In genomic region chr2:38750011-38750792, GRCh38 we compare ENCODE assay signal across 8 cellular contexts. TPM values are rescaled to one million over a fixed set of nuclear protein-coding genes. Genes with fewer than 3 reads are reported as not detected.
DNase-seq lines count a peak whose midpoint lies in the region; ATAC-seq and TF ChIP-seq lines count a peak whose summit lies in the region.

No MANE protein-coding gene starts in this region.

- H3K4me3 Mint-ChIP-seq in activated naive CD4-positive, alpha-beta T cell treated with anti-CD3 and anti-CD28 coated beads, Interleukin-2, amount 10 ng/mL, durations not matched to agents 7 days and 5 days: peak overlapping the region; percentile 98

- no peaks in the 10 kb centered on the region for H3F3A ChIP-seq in PC-3 (ENCODE audit: low read length, unreplicated experiment)

- H2AFZ ChIP-seq in PC-3 (ENCODE audit: low read length): no peak overlapping the region

- TF ChIP-seq CTCF in PC-3 (conservative IDR thresholded peaks at IDR 0.05; ENCODE audit: low read depth, low read length) (no peak), cardiac muscle cell (IDR thresholded peaks at IDR 0.05; ENCODE audit: low read depth, low read length) (no peak), vagina (IDR thresholded peaks at IDR 0.05) (no peak)

- peaks cover 60% of the 10 kb centered on the region for H3K79me2 ChIP-seq in PC-3 (ENCODE audit: low read length)

- intact Hi-C loops in PC-3 (cut with micrococcal nuclease) (loop anchor here (5.0 kb wide), 1 partner anchor 373 kb away; the partner anchor contains the start of gene ATL2), vagina (cut with DNase I) (no loop called here)

- CTCF ChIA-PET in PC-3 (lab: Charles Lee): no interaction called here
- CTCF ChIA-PET in activated naive CD4-positive, alpha-beta T cell treated with anti-CD3 and anti-CD28 coated beads, Interleukin-2, amount 10 ng/mL, durations not matched to agents 7 days and 5 days (lab: Charles Lee): interaction anchor here (1.6 kb wide), 1 partner anchor 9 kb away, joined by 13 read pairs; no protein-coding TSS in a partner anchor

- H3K36me3 Mint-ChIP-seq in activated naive CD4-positive, alpha-beta T cell treated with anti-CD3 and anti-CD28 coated beads, Interleukin-2, amount 10 ng/mL, durations not matched to agents 7 days and 5 days: peaks cover 53% of the 10 kb centered on the region

- no TSS peak for BruUV-seq in PC-3 (replicated peaks; lab: Mats Ljungman, UMichigan)

- peak overlapping the region; percentile 99 for H3K27ac Mint-ChIP-seq in activated naive CD4-positive, alpha-beta T cell treated with anti-CD3 and anti-CD28 coated beads, Interleukin-2, amount 10 ng/mL, durations not matched to agents 7 days and 5 days

- peak overlapping the region; percentile 94 for H3K9ac ChIP-seq in PC-3 (ENCODE audit: low read length)

- no peaks in the 10 kb centered on the region for H3K9me2 ChIP-seq in PC-3 (replicated peaks; ENCODE audit: low read length)

- H3K27me3 ChIP-seq in PC-3 (ENCODE audit: low read length): no peaks in the 10 kb centered on the region
- H3K27me3 ChIP-seq in cardiac muscle cell: no peaks in the 10 kb centered on the region
- no peaks in the 10 kb centered on the region for H3K27me3 ChIP-seq in vagina

- H3K36me3 ChIP-seq in PC-3 (ENCODE audit: low read depth, low read length) (peaks cover 50% of the 10 kb centered on the region), cardiac muscle cell (peaks cover 43% of the 10 kb centered on the region), vagina (peaks cover 0 to 42% of the 10 kb centered on the region in 2 donors)

- H3K27me3 Mint-ChIP-seq in activated naive CD4-positive, alpha-beta T cell treated with anti-CD3 and anti-CD28 coated beads, Interleukin-2, amount 10 ng/mL, durations not matched to agents 7 days and 5 days: peaks cover 4% of the 10 kb centered on the region

- DNase-seq in NCI-H2029 (lab: John Stamatoyannopoulos, UW): peak; percentile 9
- no peak for DNase-seq in NCI-H2029 treated with DMSO at 0.1 percent for 48 hours (lab: John Stamatoyannopoulos, UW)
- DNase-seq in PC-3: peak; percentile 43
- DNase-seq in activated naive CD4-positive, alpha-beta T cell treated with anti-CD3 and anti-CD28 coated beads, Interleukin-2, amount 10 ng/mL, durations not matched to agents 7 days and 5 days: peak; percentile 65
- peak; percentile 47 to 56 for DNase-seq in cardiac muscle cell (ENCODE audit: low read depth in 1 of 2, low spot score in 1 of 2)
- peak; percentile 33 for DNase-seq in pons (ENCODE audit: low spot score)
- DNase-seq in vagina (ENCODE audit: extremely low spot score in 2 of 2): no peak

- no peaks in the 10 kb centered on the region for H3K9me3 Mint-ChIP-seq in activated naive CD4-positive, alpha-beta T cell treated with anti-CD3 and anti-CD28 coated beads, Interleukin-2, amount 10 ng/mL, durations not matched to agents 7 days and 5 days

- H3K27ac ChIP-seq in PC-3 (ENCODE audit: low read length) (peak overlapping the region; percentile 68), cardiac muscle cell (peak overlapping the region; percentile 81), vagina (peak overlapping the region; percentile 99)

- H3K4me3 ChIP-seq in PC-3 (ENCODE audit: low read length) (peak overlapping the region; percentile 98), cardiac muscle cell (peak overlapping the region; percentile 93), vagina (peak overlapping the region; percentile 88 to 97)

- ATAC-seq in HG02642 (IDR thresholded peaks at IDR 0.05; ENCODE audit: poor library complexity, unreplicated experiment) (peak; percentile 40), PC-3 (peak; percentile 49)

- POLR2A ChIA-PET in PC-3 (lab: Charles Lee; ENCODE audit: unreplicated experiment): interaction anchor here (0.6 to 1.5 kb wide), 4 partner anchors 17 to 58 kb away, joined by 3 to 18 read pairs (median 4); no protein-coding TSS in a partner anchor

- peak in 1 of 2 donors; percentile 88 for TF ChIP-seq POLR2A in vagina (IDR thresholded peaks at IDR 0.05)

- H4K20me1 ChIP-seq in PC-3 (ENCODE audit: low read length): peaks cover 54% of the 10 kb centered on the region

- peak overlapping the region; percentile 86 for H3K4me2 ChIP-seq in PC-3 (ENCODE audit: low read length)

- no peaks in the 10 kb centered on the region for H3K9me3 ChIP-seq in PC-3 (ENCODE audit: low read length)
- no peaks in the 10 kb centered on the region for H3K9me3 ChIP-seq in cardiac muscle cell (ENCODE audit: low read depth)
- H3K9me3 ChIP-seq in vagina: no peaks in the 10 kb centered on the region

- peaks cover 62% of the 10 kb centered on the region for H3K4me1 Mint-ChIP-seq in activated naive CD4-positive, alpha-beta T cell treated with anti-CD3 and anti-CD28 coated beads, Interleukin-2, amount 10 ng/mL, durations not matched to agents 7 days and 5 days

- H3K4me1 ChIP-seq in PC-3 (ENCODE audit: insufficient read depth, low read length) (peaks cover 34% of the 10 kb centered on the region), cardiac muscle cell (ENCODE audit: low read depth) (peaks cover 31% of the 10 kb centered on the region), vagina (peaks cover 56% of the 10 kb centered on the region)

RNA-seq across cellular contexts. Expression of gene SRSF7, which starts 1.0 kb away (rescaled TPM):
- total RNA-seq in PC-3 (2014; rRNA removed) (148 and 160 TPM in 2 replicates), cardiac muscle cell (79.6 and 118 TPM in 2 replicates), vagina (106 TPM)
- 136 and 179 TPM in 2 replicates for polyA plus RNA-seq in cardiac muscle cell

RNA-seq across cellular contexts. Expression of gene GEMIN6, which starts 27.8 kb away (rescaled TPM):
- 13.7 and 23.8 TPM in 2 replicates for total RNA-seq in PC-3 (2014; rRNA removed)
- total RNA-seq in cardiac muscle cell: 8.8 and 10.5 TPM in 2 replicates
- 18.0 and 18.5 TPM in 2 replicates for polyA plus RNA-seq in cardiac muscle cell
- 5.9 TPM for total RNA-seq in vagina

Comparison
In these comparisons a context has a peak if more than half of its experiments do, and no peak if none do; other contexts are left out.
1. DNase-seq: peak in NCI-H2029 (single experiment), PC-3 (single experiment), activated naive CD4-positive, alpha-beta T cell treated with anti-CD3 and anti-CD28 coated beads, Interleukin-2, amount 10 ng/mL, durations not matched to agents 7 days and 5 days (single experiment), cardiac muscle cell (2 of 2) and pons (single experiment); none in NCI-H2029 treated with DMSO at 0.1 percent for 48 hours (single experiment) and vagina (0 of 2).
2. Peak in every context shown above with its lines, with median percentiles within 50 percentile points of each other: H3K27ac ChIP-seq and H3K4me3 ChIP-seq.